8 cellular contexts compared by ENCODE assay signal in the genomic region with DNA sequence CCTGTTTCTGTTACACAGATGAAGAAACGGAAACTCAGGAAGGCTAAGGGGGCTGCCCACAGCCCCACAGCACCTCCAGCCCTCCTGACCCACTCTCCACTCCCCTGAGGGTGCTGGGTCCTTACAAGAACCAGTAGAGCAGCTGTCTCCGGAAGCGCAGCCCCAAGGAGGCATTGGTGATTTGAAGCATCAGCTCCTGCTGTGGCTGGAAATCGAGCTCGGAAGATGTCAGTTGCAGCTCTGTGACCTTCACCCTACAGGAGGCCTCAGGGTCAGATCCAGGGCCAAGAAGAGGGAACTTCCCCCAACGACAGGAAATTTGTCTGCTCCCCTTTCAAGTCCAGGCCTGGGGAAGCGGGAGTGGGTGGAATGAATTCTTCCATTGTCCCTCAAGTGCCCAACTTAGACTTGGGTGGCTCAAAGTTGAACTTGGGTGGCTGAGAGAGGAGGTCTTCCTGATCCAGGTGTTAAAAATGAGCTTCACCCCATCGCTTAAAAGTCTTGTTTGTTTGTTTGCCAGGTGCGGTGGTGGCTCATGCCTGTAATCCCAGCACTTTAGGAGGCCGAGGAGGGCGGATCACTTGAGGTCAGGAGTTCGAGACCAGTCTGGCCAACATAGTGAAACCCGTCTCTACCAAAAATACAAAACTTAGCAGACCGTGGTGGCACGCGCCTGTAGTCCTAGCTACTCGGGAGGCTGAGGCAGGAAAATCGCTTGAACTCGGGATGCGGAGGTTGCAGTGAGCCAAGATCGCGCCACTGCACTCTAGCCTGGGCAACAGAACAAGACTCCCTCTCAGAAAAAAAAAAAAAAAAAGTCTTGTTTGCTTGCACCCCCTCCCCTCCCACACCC. TPM values are rescaled to one million over a fixed set of nuclear protein-coding genes. Genes with fewer than 3 reads are reported as not detected.
A peak's percentile ranks its signal among the peaks of the same experiment; 100 is the strongest.
DNase-seq lines count a peak whose midpoint lies in the region; ATAC-seq and TF ChIP-seq lines count a peak whose summit lies in the region.

No MANE protein-coding gene starts in this region.

- POLR2A ChIA-PET in HCT116 (lab: Charles Lee) (interaction anchor here (0.6 to 1.6 kb wide), 2 partner anchors 20 to 25 kb away, joined by 3 read pairs; no protein-coding TSS in a partner anchor), RWPE1 (lab: Yijun Ruan, JAX; ENCODE audit: low non-redundant PET) (interaction anchor here (0.6 kb wide), 1 partner anchor 446 kb away, joined by 3 read pairs; no protein-coding TSS in a partner anchor)

- ATAC-seq in HCT116 (no peak), gastrocnemius medialis (no peak), left lobe of liver (no peak), GM21576 (IDR thresholded peaks at IDR 0.05; ENCODE audit: unreplicated experiment) (no peak), HG03342 (IDR thresholded peaks at IDR 0.05; ENCODE audit: unreplicated experiment) (no peak)

- CTCF ChIA-PET in HCT116 (lab: Charles Lee) (interaction anchor here (0.5 kb wide), 1 partner anchor 10 kb away, joined by 3 read pairs; no protein-coding TSS in a partner anchor), RWPE1 (lab: Yijun Ruan, JAX) (interaction anchor here (0.6 to 1.0 kb wide), 2 partner anchors 15 to 104 kb away, joined by 5 read pairs; no protein-coding TSS in a partner anchor)

- H3K36me3 ChIP-seq in HCT116 (ENCODE audit: control insufficient read depth in 1 of 2, insufficient read depth in 2 of 2, low read length in 2 of 2): no peaks in the 10 kb centered on the region
- no peaks in the 10 kb centered on the region for H3K36me3 ChIP-seq in gastrocnemius medialis

- H3K9ac ChIP-seq in HCT116 (ENCODE audit: low read length): no peak overlapping the region

- H2AFZ ChIP-seq in HCT116 (ENCODE audit: low read depth, low read length, poor library complexity, severe bottlenecking): peak overlapping the region; percentile 84

- RAD21 ChIA-PET in HCT116 (lab: Charles Lee; ENCODE audit: low non-redundant PET in 1 of 2, low total read pairs in 2 of 2, uncharacterized antibody in 2 of 2, unreplicated experiment in 2 of 2): no interaction called here

- TF ChIP-seq POLR2A in HCT116 (IDR thresholded peaks at IDR 0.05; ENCODE audit: borderline replicate concordance, extremely low read depth, insufficient read depth, insufficient read length) (no peak), gastrocnemius medialis (IDR thresholded peaks at IDR 0.05) (no peak)

- H3K4me1 ChIP-seq in HCT116 (ENCODE audit: control insufficient read depth in 1 of 2, insufficient read depth in 2 of 2, low read length in 2 of 2) (peaks cover 5 to 27% of the 10 kb centered on the region in 2 experiments), gastrocnemius medialis (peaks cover 6 to 16% of the 10 kb centered on the region in 2 donors)

- H3K27ac ChIP-seq in HCT116 (ENCODE audit: low read depth, low read length) (no peak overlapping the region), RWPE1 (peak overlapping the region; percentile 79), epithelial cell of prostate (peak overlapping the region; percentile 50), gastrocnemius medialis (peak overlapping the region in 3 of 4 donors; percentile 6 to 23 (median 22))

- 0 out of 4 replicates have a peak overlapping the region, but pooled peaks of 1 of the 2 experiments have one; percentile 9 for H3K4me3 ChIP-seq in HCT116 (replicated peaks in 1 of 2; ENCODE audit: low read depth in 1 of 2, low read length in 2 of 2)
- H3K4me3 ChIP-seq in gastrocnemius medialis: peak overlapping the region in 1 of 4 donors; percentile 57

- in situ Hi-C loops in gastrocnemius medialis (cut with MboI; ENCODE audit: low sequenced_read_pairs in 4 of 4): no loop called here

- TF ChIP-seq CTCF in HCT116 (IDR thresholded peaks at IDR 0.05 in 2 of 3, conservative IDR thresholded peaks at IDR 0.05 in 1 of 3; ENCODE audit: borderline replicate concordance in 1 of 3, insufficient read depth in 1 of 3, low read depth in 2 of 3, low read length in 2 of 3) (no peak), RWPE1 (conservative IDR thresholded peaks at IDR 0.05; ENCODE audit: low read depth) (no peak), gastrocnemius medialis (IDR thresholded peaks at IDR 0.05 in 4 of 5, conservative IDR thresholded peaks at IDR 0.05 in 1 of 5) (no peak)

- no peak for DNase-seq in HCT116 (ENCODE audit: low read depth, low spot score)
- no peak for DNase-seq in RWPE1 (ENCODE audit: low spot score)
- DNase-seq in epithelial cell of prostate (ENCODE audit: low read depth, low spot score): no peak
- no peak for DNase-seq in gastrocnemius medialis
- DNase-seq in left lobe of liver (ENCODE audit: low spot score): no peak
- DNase-seq in NCI-H187 (lab: John Stamatoyannopoulos, UW): no peak

- no peaks in the 10 kb centered on the region for H3K9me3 ChIP-seq in HCT116 (ENCODE audit: control insufficient read depth in 1 of 2, insufficient read depth in 1 of 2, low read depth in 1 of 2, low read length in 2 of 2)
- H3K9me3 ChIP-seq in gastrocnemius medialis: no peaks in the 10 kb centered on the region

- TF ChIP-seq RAD21 in HCT116 (IDR thresholded peaks at IDR 0.05; ENCODE audit: low read depth): no peak

- BruUV-seq in HCT116 (replicated peaks; lab: Mats Ljungman, UMichigan): TSS peak; percentile 81

- intact Hi-C loops in HCT116 (cut with micrococcal nuclease): no loop called here
- intact Hi-C loops in gastrocnemius medialis (cut with DNase I; ENCODE audit: low total_unique reads): no loop called here

- H3K9me2 ChIP-seq in HCT116 (ENCODE audit: insufficient read depth): no peaks in the 10 kb centered on the region

- no peaks in the 10 kb centered on the region for H3K79me2 ChIP-seq in HCT116 (ENCODE audit: insufficient read depth, low read length)

- H3K4me2 ChIP-seq in HCT116 (ENCODE audit: low read length): peak overlapping the region; percentile 47

- H3K27me3 ChIP-seq in HCT116 (ENCODE audit: insufficient read depth, low read length) (no peaks in the 10 kb centered on the region), gastrocnemius medialis (peaks cover 15 to 20% (median 19%) of the 10 kb centered on the region in 3 donors)

- H4K20me1 ChIP-seq in HCT116 (ENCODE audit: insufficient read depth): no peaks in the 10 kb centered on the region

TF ChIP-seq in HCT116, 20 proteins besides CTCF, POLR2A, EP300 and RAD21:
- TF ChIP-seq YY1 (IDR thresholded peaks at IDR 0.05; ENCODE audit: extremely low read depth, insufficient replicate concordance, low read depth, low read length): no peak
- no peak for TF ChIP-seq EZH2 (IDR thresholded peaks at IDR 0.05)

RNA-seq across cellular contexts. Expression of a gene that starts 1.9 kb away (rescaled TPM):
- 4.7 TPM for total RNA-seq in HCT116 (2021; ENCODE audit: unreplicated experiment)
- 7.1 and 7.5 TPM in 2 replicates for polyA plus RNA-seq in HCT116 (2012)
- 10 to 100 TPM; 22.2 to 77.3 (median 37.3) TPM for total RNA-seq in gastrocnemius medialis
- 18.8 TPM for total RNA-seq in left lobe of liver

RNA-seq across cellular contexts. Expression of a gene that starts 18.9 kb away (rescaled TPM):
- total RNA-seq in HCT116 (2021; ENCODE audit: unreplicated experiment) (109 TPM), gastrocnemius medialis (10 to 100 TPM; 21.9 to 59.2 (median 46.2) TPM), left lobe of liver (68.3 TPM)
- 116 and 130 TPM in 2 replicates for polyA plus RNA-seq in HCT116 (2012)

RNA-seq across cellular contexts. Expression of a gene that starts 19.0 kb away (rescaled TPM):
- total RNA-seq in HCT116 (2021; ENCODE audit: unreplicated experiment): 0.96 TPM
- polyA plus RNA-seq in HCT116 (2012): 0.27 and 0.59 TPM in 2 replicates
- 10 to 100 TPM in 2 of 4 donors, 1 to 10 TPM in 2; 4.9 to 24.1 (median 10.2) TPM for total RNA-seq in gastrocnemius medialis
- 6.9 TPM for total RNA-seq in left lobe of liver

RNA-seq across cellular contexts. Expression of a gene that starts 22.6 kb away (rescaled TPM):
- 0.42 TPM for total RNA-seq in HCT116 (2021; ENCODE audit: unreplicated experiment)
- polyA plus RNA-seq in HCT116 (2012): 0.14 and 0.19 TPM in 2 replicates
- total RNA-seq in gastrocnemius medialis: 1 to 10 TPM in 2 of 4 donors, under 1 TPM in 1, not detected in 1; 0.71 to 4.1 (median 1.8) TPM
- 4.2 TPM for total RNA-seq in left lobe of liver

RNA-seq across cellular contexts. Expression of a gene that starts 24.4 kb away (rescaled TPM):
- total RNA-seq in HCT116 (2021; ENCODE audit: unreplicated experiment) (31.8 TPM), gastrocnemius medialis (10 to 100 TPM; 32.1 to 51.2 (median 37.0) TPM), left lobe of liver (11.2 TPM)
- polyA plus RNA-seq in HCT116 (2012): 32.4 and 33.1 TPM in 2 replicates
